Comparison of ENCODE assay signal across 8 cellular contexts in genomic region chr10:43689007-43689491, GRCh38. TPM values are rescaled to one million over a fixed set of nuclear protein-coding genes. Genes with fewer than 3 reads are reported as not detected.
DNase-seq lines count a peak whose midpoint lies in the region; ATAC-seq and TF ChIP-seq lines count a peak whose summit lies in the region.

No MANE protein-coding gene starts in this region.

- CTCF ChIA-PET in CD4-positive, alpha-beta memory T cell (lab: Charles Lee; ENCODE audit: partially characterized antibody) = interaction anchor here (0.7 to 3.5 kb wide), 29 partner anchors 8 to 1188 kb away, joined by 3 to 20 read pairs (median 4); partner anchors contain the start of gene ZNF32
- CTCF ChIA-PET in WTC11 (lab: Charles Lee) (interaction anchor here (0.7 to 2.7 kb wide), 24 partner anchors 9 to 1177 kb away, joined by 3 to 21 read pairs (median 4); no protein-coding TSS in a partner anchor), RWPE1 (lab: Yijun Ruan, JAX) (interaction anchor here (0.6 to 1.0 kb wide), 3 partner anchors 25 to 287 kb away, joined by 3 read pairs; no protein-coding TSS in a partner anchor)

- H3K4me1 ChIP-seq in CD4-positive, alpha-beta memory T cell (ENCODE audit: insufficient read depth, low read length) = peaks cover 6% of the 10 kb centered on the region
- peaks cover 3% of the 10 kb centered on the region for H3K4me1 ChIP-seq in rectal smooth muscle tissue (ENCODE audit: control insufficient read depth, insufficient read depth, low read length)

- TF ChIP-seq CTCF in WTC11 (IDR thresholded peaks at IDR 0.05) = no peak
- TF ChIP-seq CTCF in glutamatergic neuron (IDR thresholded peaks at IDR 0.05; ENCODE audit: partially characterized antibody, unreplicated experiment) = no peak
- no peak for TF ChIP-seq CTCF in RWPE1 (conservative IDR thresholded peaks at IDR 0.05; ENCODE audit: low read depth)

- no peaks in the 10 kb centered on the region for H3K36me3 Mint-ChIP-seq in CD4-positive, alpha-beta memory T cell
- H3K36me3 Mint-ChIP-seq in WTC11 (no peaks in the 10 kb centered on the region), glutamatergic neuron (ENCODE audit: unreplicated experiment) (no peaks in the 10 kb centered on the region)

- peaks cover 2 to 19% (median 8%) of the 10 kb centered on the region in 4 donors for H3K4me1 Mint-ChIP-seq in CD4-positive, alpha-beta memory T cell
- H3K4me1 Mint-ChIP-seq in WTC11 (0 out of 2 replicates have a peak, but pooled peaks cover 5% of the 10 kb centered on the region), glutamatergic neuron (ENCODE audit: low read depth, unreplicated experiment) (no peaks in the 10 kb centered on the region)

- H3K27ac Mint-ChIP-seq in CD4-positive, alpha-beta memory T cell = no peak overlapping the region
- no peak overlapping the region for H3K27ac Mint-ChIP-seq in WTC11
- H3K27ac Mint-ChIP-seq in glutamatergic neuron (ENCODE audit: unreplicated experiment) = no peak overlapping the region

- no peak overlapping the region for H3K9ac ChIP-seq in rectal smooth muscle tissue (ENCODE audit: low read length)

- no peaks in the 10 kb centered on the region for H3K9me3 Mint-ChIP-seq in CD4-positive, alpha-beta memory T cell
- H3K9me3 Mint-ChIP-seq in WTC11 (no peaks in the 10 kb centered on the region), glutamatergic neuron (ENCODE audit: unreplicated experiment) (peaks cover 4% of the 10 kb centered on the region)

- ATAC-seq in WTC11 (no peak), GM21723 (IDR thresholded peaks at IDR 0.05; ENCODE audit: unreplicated experiment) (no peak)

- peak overlapping the region; percentile 60 to 69 for H3K4me3 ChIP-seq in CD4-positive, alpha-beta memory T cell (ENCODE audit: low read length in 2 of 2)
- H3K4me3 ChIP-seq in rectal smooth muscle tissue (ENCODE audit: low read length) = peak overlapping the region; percentile 69

- intact Hi-C loops in CD4-positive, alpha-beta memory T cell (cut with micrococcal nuclease) = no loop called here

- no peaks in the 10 kb centered on the region for H3K9me3 ChIP-seq in CD4-positive, alpha-beta memory T cell (ENCODE audit: control insufficient read depth in 1 of 2, low read length in 2 of 2)

- DNase-seq in CD4-positive, alpha-beta memory T cell = no peak
- DNase-seq in WTC11 (ENCODE audit: low spot score) (no peak), glutamatergic neuron (no peak), NCI-H446 treated with DMSO at 0.1 percent for 48 hours (lab: John Stamatoyannopoulos, UW) (no peak), RWPE1 (ENCODE audit: low spot score) (no peak)
- DNase-seq in stimulated activated CD4-positive, alpha-beta T cell treated with anti-CD3 and anti-CD28 coated beads, Interleukin-2, amount 100 ng/mL, for 24 hours = no peak

- no peaks in the 10 kb centered on the region for H3K27me3 ChIP-seq in CD4-positive, alpha-beta memory T cell (ENCODE audit: insufficient read depth, low read length)
- no peaks in the 10 kb centered on the region for H3K27me3 ChIP-seq in rectal smooth muscle tissue (ENCODE audit: control insufficient read depth, insufficient read depth, low read length)

- peak overlapping the region; percentile 86 to 93 (median 90) for H3K4me3 Mint-ChIP-seq in CD4-positive, alpha-beta memory T cell
- peak overlapping the region; percentile 80 for H3K4me3 Mint-ChIP-seq in WTC11
- peak overlapping the region; percentile 92 for H3K4me3 Mint-ChIP-seq in glutamatergic neuron (ENCODE audit: unreplicated experiment)

- POLR2A ChIA-PET in CD4-positive, alpha-beta memory T cell (lab: Charles Lee; ENCODE audit: partially characterized antibody) = interaction anchor here (0.5 to 2.2 kb wide), 4 partner anchors 9 to 158 kb away, joined by 3 to 15 read pairs (median 4); partner anchors contain the start of gene ZNF32
- POLR2A ChIA-PET in WTC11 (lab: Charles Lee) = interaction anchor here (0.6 kb wide), 1 partner anchor 65 kb away, joined by 3 read pairs; no protein-coding TSS in a partner anchor
- POLR2A ChIA-PET in RWPE1 (lab: Yijun Ruan, JAX; ENCODE audit: low non-redundant PET) = no interaction called here

- peaks cover 14 to 18% of the 10 kb centered on the region in 2 donors for H3K27me3 Mint-ChIP-seq in CD4-positive, alpha-beta memory T cell
- H3K27me3 Mint-ChIP-seq in WTC11 (ENCODE audit: low read depth) (peaks cover 66% of the 10 kb centered on the region), glutamatergic neuron (ENCODE audit: unreplicated experiment) (peaks cover 16% of the 10 kb centered on the region)

- no peaks in the 10 kb centered on the region for H3K36me3 ChIP-seq in CD4-positive, alpha-beta memory T cell (ENCODE audit: insufficient read depth, low read length)
- H3K36me3 ChIP-seq in rectal smooth muscle tissue (ENCODE audit: control insufficient read depth, insufficient read depth, low read length) = no peaks in the 10 kb centered on the region

- no peak overlapping the region for H3K27ac ChIP-seq in CD4-positive, alpha-beta memory T cell (ENCODE audit: low read depth, low read length)
- no peak overlapping the region for H3K27ac ChIP-seq in rectal smooth muscle tissue (ENCODE audit: low read depth, low read length)
- no peak overlapping the region for H3K27ac ChIP-seq in RWPE1

TF ChIP-seq in WTC11, 78 proteins besides CTCF, POLR2A, EP300 and RAD21 (continues in another document):
- TF ChIP-seq RELA (CRISPR knock-in tag; IDR thresholded peaks at IDR 0.05; ENCODE audit: borderline replicate concordance) (no peak), PRRX2 (CRISPR knock-in tag; IDR thresholded peaks at IDR 0.05) (no peak), NR1H2 (CRISPR knock-in tag; IDR thresholded peaks at IDR 0.05) (no peak), PRDM15 (CRISPR knock-in tag; IDR thresholded peaks at IDR 0.05) (no peak), NR3C1 (CRISPR knock-in tag; conservative IDR thresholded peaks at IDR 0.05; ENCODE audit: low read depth) (no peak), ZNF232 (CRISPR knock-in tag; IDR thresholded peaks at IDR 0.05) (no peak)
- TF ChIP-seq, protein P1, sequence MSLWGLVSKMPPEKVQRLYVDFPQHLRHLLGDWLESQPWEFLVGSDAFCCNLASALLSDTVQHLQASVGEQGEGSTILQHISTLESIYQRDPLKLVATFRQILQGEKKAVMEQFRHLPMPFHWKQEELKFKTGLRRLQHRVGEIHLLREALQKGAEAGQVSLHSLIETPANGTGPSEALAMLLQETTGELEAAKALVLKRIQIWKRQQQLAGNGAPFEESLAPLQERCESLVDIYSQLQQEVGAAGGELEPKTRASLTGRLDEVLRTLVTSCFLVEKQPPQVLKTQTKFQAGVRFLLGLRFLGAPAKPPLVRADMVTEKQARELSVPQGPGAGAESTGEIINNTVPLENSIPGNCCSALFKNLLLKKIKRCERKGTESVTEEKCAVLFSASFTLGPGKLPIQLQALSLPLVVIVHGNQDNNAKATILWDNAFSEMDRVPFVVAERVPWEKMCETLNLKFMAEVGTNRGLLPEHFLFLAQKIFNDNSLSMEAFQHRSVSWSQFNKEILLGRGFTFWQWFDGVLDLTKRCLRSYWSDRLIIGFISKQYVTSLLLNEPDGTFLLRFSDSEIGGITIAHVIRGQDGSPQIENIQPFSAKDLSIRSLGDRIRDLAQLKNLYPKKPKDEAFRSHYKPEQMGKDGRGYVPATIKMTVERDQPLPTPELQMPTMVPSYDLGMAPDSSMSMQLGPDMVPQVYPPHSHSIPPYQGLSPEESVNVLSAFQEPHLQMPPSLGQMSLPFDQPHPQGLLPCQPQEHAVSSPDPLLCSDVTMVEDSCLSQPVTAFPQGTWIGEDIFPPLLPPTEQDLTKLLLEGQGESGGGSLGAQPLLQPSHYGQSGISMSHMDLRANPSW (CRISPR knock-in tag; conservative IDR thresholded peaks at IDR 0.05; ENCODE audit: low read depth) = no peak

RNA-seq across cellular contexts. Expression of gene ZNF32, which starts 40.4 kb away (rescaled TPM):
- 10 to 100 TPM; 35.5 to 39.5 TPM for total RNA-seq in CD4-positive, alpha-beta memory T cell
- 10 to 100 TPM; 76.9 to 92.6 TPM for polyA plus RNA-seq in CD4-positive, alpha-beta memory T cell
- total RNA-seq in WTC11 (2021) (23.9 to 25.7 TPM (median 25.4 TPM) in 3 replicates), glutamatergic neuron (ENCODE audit: unreplicated experiment) (32.1 TPM)
